In the genomic region with DNA sequence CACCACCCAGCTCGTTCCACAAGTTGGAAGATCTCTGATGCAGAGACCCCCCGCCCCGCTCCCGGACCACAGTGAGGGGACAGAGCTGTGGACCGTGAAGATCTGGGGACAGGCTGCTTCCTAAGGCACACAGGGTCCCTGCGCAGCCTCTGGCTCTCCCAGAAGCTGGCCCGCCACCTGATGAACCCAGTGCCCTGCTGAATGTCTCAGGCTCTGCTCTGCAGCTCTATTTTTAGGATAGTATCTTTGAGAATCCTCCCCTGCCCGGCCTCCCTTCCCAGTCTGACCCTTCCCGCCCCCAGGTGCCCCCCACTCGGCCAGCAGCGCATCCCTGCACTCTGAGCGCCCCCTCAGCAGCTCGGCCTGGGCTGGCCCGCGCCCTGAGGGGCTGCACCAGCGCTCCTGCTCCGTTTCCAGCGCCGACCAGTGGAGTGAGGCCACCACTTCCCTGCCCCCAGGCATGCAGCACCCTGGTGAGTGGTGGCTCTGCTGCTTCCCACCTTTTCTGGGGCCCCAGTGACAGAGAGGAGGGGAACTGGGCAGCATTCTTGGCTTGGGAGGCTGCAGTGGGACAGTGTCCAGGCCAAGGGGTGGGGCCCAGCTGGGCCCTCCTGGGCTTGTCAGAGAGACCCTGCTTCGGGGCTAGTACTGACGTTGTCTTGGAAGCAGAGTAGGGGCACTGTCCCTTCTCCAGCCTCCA, we compare ENCODE assay signal across 1 cellular context.
TF ChIP-seq lines count a peak whose summit lies in the region.

No MANE protein-coding gene starts in this region.

TF ChIP-seq in HepG2, 621 proteins besides CTCF, POLR2A, EP300 and RAD21:
- no peak for TF ChIP-seq ZNF451 (CRISPR knock-in tag; IDR thresholded peaks at IDR 0.05)
- no peak for TF ChIP-seq SALL2 (CRISPR knock-in tag; IDR thresholded peaks at IDR 0.05)
- TF ChIP-seq AGO2 (optimal IDR thresholded peaks at IDR 0.05; ENCODE audit: low read depth, low read length) = peak; percentile 61
- no peak for TF ChIP-seq ZNF570 (CRISPR knock-in tag; IDR thresholded peaks at IDR 0.05; ENCODE audit: borderline replicate concordance)
- TF ChIP-seq, protein P1, sequence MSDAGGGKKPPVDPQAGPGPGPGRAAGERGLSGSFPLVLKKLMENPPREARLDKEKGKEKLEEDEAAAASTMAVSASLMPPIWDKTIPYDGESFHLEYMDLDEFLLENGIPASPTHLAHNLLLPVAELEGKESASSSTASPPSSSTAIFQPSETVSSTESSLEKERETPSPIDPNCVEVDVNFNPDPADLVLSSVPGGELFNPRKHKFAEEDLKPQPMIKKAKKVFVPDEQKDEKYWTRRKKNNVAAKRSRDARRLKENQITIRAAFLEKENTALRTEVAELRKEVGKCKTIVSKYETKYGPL (CRISPR knock-in tag; IDR thresholded peaks at IDR 0.05) = no peak
- no peak for TF ChIP-seq ZNF746 (CRISPR knock-in tag; IDR thresholded peaks at IDR 0.05)
